In the genomic region with DNA sequence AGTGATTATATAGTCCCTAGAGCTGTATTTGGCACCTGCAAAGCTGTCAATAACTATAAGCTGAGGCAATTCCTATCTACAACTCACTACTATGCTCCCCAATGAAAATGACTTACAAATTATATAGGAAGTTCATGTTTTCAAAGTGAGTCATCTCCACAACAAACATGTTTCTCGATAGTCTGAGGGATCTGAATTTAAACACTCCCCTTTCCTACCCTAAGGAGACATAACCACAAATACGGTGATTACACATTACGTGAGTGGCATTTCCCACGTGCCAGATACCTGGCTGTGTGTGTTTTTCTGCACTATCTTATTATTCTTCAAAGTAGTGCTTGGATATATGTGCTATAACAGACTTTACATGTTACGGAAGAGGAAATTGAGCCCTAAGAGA, we compare ENCODE assay signal across 16 cellular contexts.
DNase-seq lines count a peak whose midpoint lies in the region; ATAC-seq, FAIRE-seq and TF ChIP-seq lines count a peak whose summit lies in the region.
"Had no signal": no experiment of that assay in that cellular context is flagged by ENCODE, and none has a peak within 500 bp of the region (broad histone marks: within the 10 kb centered on the region; RNA-seq: fewer than 3 reads in every experiment).

No MANE protein-coding gene starts in this region.

- no peak overlapping the region for H3K4me2 ChIP-seq in GM12878 (ENCODE audit: control insufficient read depth, insufficient read depth)

- H3K4me3 ChIP-seq in GM12878 = no peak overlapping the region
- H3K4me3 ChIP-seq in transverse colon = no peak overlapping the region
- no peak overlapping the region for H3K4me3 ChIP-seq in suprapubic skin

- DNase-seq in DMS53 treated with DMSO at 0.1 percent for 48 hours (lab: John Stamatoyannopoulos, UW; ENCODE audit: unreplicated experiment) (peak; percentile 68), LoVo (ENCODE audit: low spot score) (peak; percentile 59), GM12878 (ENCODE audit: low read depth, low spot score) (no peak), kidney tubule cell (ENCODE audit: low spot score) (peak; percentile 48), transverse colon (no peak), germinal center (ENCODE audit: low spot score) (no peak), suprapubic skin (ENCODE audit: low spot score in 2 of 2) (no peak)
- DNase-seq: activated CD4-positive, CD25-positive, alpha-beta regulatory T cell; anterior cingulate cortex; NCI-H1105 treated with DMSO at 0.1 percent for 48 hours; NCI-H69; stimulated activated CD4-positive, alpha-beta T cell treated with anti-CD3 and anti-CD28 coated beads, Interleukin-4, amount 100 ng/mL, for 24 hours; stimulated activated naive CD4-positive, alpha-beta T cell treated with Interleukin-2 at 50 U/mL for 16 hours had no signal

- SMC1A ChIA-PET in GM12878 (lab: Charles Lee; ENCODE audit: uncharacterized antibody, unreplicated experiment) = no interaction called here

- H3K4me1 ChIP-seq in GM12878 (ENCODE audit: control insufficient read depth, insufficient read depth, low read length) (no peaks in the 10 kb centered on the region), transverse colon (no peaks in the 10 kb centered on the region), suprapubic skin (no peaks in the 10 kb centered on the region)

- no peaks in the 10 kb centered on the region for H3K79me2 ChIP-seq in GM12878 (ENCODE audit: control insufficient read depth, insufficient read depth, low read length)

- in situ Hi-C loops in GM12878 (cut with MboI) (no loop called here), transverse colon (cut with MboI; ENCODE audit: low pct_ligation_motif_present in 1 of 4, low pct_unique_long_range_greater_than_20kb in 1 of 4, low sequenced_read_pairs in 3 of 4) (no loop called here)

- H4K20me1 ChIP-seq in GM12878 (ENCODE audit: control insufficient read depth, insufficient read depth) = no peaks in the 10 kb centered on the region

- H3K27ac ChIP-seq in GM12878 (ENCODE audit: control insufficient read depth, insufficient read depth) (no peak overlapping the region), transverse colon (no peak overlapping the region), suprapubic skin (no peak overlapping the region)
- H3K27ac ChIP-seq: C4-2B, HL-60 had no signal

- RAD21 ChIA-PET in GM12878 (lab: Charles Lee; ENCODE audit: unreplicated experiment) = no interaction called here

- no peak for TF ChIP-seq POLR2A in GM12878 (IDR thresholded peaks at IDR 0.05; ENCODE audit: low read depth, low read length)
- no peak for TF ChIP-seq POLR2A in transverse colon (IDR thresholded peaks at IDR 0.05)
- no peak for TF ChIP-seq POLR2A in suprapubic skin (IDR thresholded peaks at IDR 0.05)

- H3K9me3 ChIP-seq in GM12878 (replicated peaks; ENCODE audit: control insufficient read depth, insufficient read depth, low read length) (no peaks in the 10 kb centered on the region), transverse colon (no peaks in the 10 kb centered on the region), suprapubic skin (no peaks in the 10 kb centered on the region)

- no peak for TF ChIP-seq RAD21 in GM12878 (IDR thresholded peaks at IDR 0.05; ENCODE audit: insufficient read depth, low read depth, low read length)

- intact Hi-C loops in GM12878 (cut with micrococcal nuclease; ENCODE audit: unreplicated experiment) (no loop called here), transverse colon (cut with DNase I; ENCODE audit: low total_unique reads) (no loop called here)

- POLR2A ChIA-PET in GM12878 (lab: Charles Lee) = no interaction called here

- H3K27me3 ChIP-seq in GM12878 (replicated peaks in 1 of 2; ENCODE audit: control insufficient read depth in 2 of 2, insufficient read depth in 2 of 2, low read length in 1 of 2) (no peaks in the 10 kb centered on the region), transverse colon (no peaks in the 10 kb centered on the region), suprapubic skin (no peaks in the 10 kb centered on the region)

- BruUV-seq in GM12878 (replicated peaks; lab: Mats Ljungman, UMichigan) = no TSS peak

- FAIRE-seq in GM12878 (lab: Jason Lieb, UNC) = no peak

- CTCF ChIA-PET in GM12878 (lab: Yijun Ruan, JAX) = no interaction called here

- H2AFZ ChIP-seq in GM12878 (ENCODE audit: control insufficient read depth, low read depth, low read length) = no peak overlapping the region

- no peak for TF ChIP-seq EP300 in GM12878 (IDR thresholded peaks at IDR 0.05; ENCODE audit: borderline replicate concordance in 1 of 2, control insufficient read depth in 1 of 2, low read depth in 2 of 2, low read length in 2 of 2)
- no peak for TF ChIP-seq EP300 in transverse colon (IDR thresholded peaks at IDR 0.05; ENCODE audit: low read depth)
- no peak for TF ChIP-seq EP300 in suprapubic skin (IDR thresholded peaks at IDR 0.05)

- H3K36me3 ChIP-seq in GM12878 (ENCODE audit: control insufficient read depth in 2 of 2, insufficient read depth in 2 of 2, low read length in 1 of 2) (no peaks in the 10 kb centered on the region; a peak in 1 of 4 replicates), transverse colon (no peaks in the 10 kb centered on the region), suprapubic skin (no peaks in the 10 kb centered on the region)

- ATAC-seq in GM12878 (no peak), HG03045 (IDR thresholded peaks at IDR 0.05; ENCODE audit: unreplicated experiment) (no peak)

- no peak overlapping the region for H3K9ac ChIP-seq in GM12878 (ENCODE audit: control insufficient read depth, insufficient read depth, low read length)

- TF ChIP-seq CTCF in GM12878 (IDR thresholded peaks at IDR 0.05 in 2 of 3, conservative IDR thresholded peaks at IDR 0.05 in 1 of 3; ENCODE audit: control insufficient read depth in 2 of 3, extremely low read depth in 1 of 3, insufficient read depth in 1 of 3, low read depth in 3 of 3, low read length in 3 of 3) (no peak), transverse colon (IDR thresholded peaks at IDR 0.05) (no peak), suprapubic skin (IDR thresholded peaks at IDR 0.05) (no peak)

- WGBS in GM12878 (ENCODE audit: insufficient coverage, insufficient replicate concordance, low lambda C conversion rate, missing lambda C conversion rate) = 79% methylated on average over 5 of the region's 5 CpGs
- WGBS in transverse colon (ENCODE audit: low coverage in 1 of 2), 2 donors = 77% methylated on average over 4 to 5 of the region's 5 CpGs
- WGBS in suprapubic skin = 60% methylated on average over 5 of the region's 5 CpGs

TF ChIP-seq in GM12878, 131 proteins besides CTCF, POLR2A, EP300 and RAD21:
- TF ChIP-seq, protein P1, sequence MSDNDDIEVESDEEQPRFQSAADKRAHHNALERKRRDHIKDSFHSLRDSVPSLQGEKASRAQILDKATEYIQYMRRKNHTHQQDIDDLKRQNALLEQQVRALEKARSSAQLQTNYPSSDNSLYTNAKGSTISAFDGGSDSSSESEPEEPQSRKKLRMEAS (IDR thresholded peaks at IDR 0.05; ENCODE audit: low read depth, low read length) = no peak
- TF ChIP-seq CHD1 (IDR thresholded peaks at IDR 0.05; ENCODE audit: low read depth, low read length) (no peak), RUNX3 (IDR thresholded peaks at IDR 0.05; ENCODE audit: low read length) (peak; percentile 33; the same call in 1 of the 2 replicates)

Comparison
In these comparisons a context has a peak if more than half of its experiments do, and no peak if none do; other contexts are left out.
1. DNase-seq: peak in DMS53 treated with DMSO at 0.1 percent for 48 hours (single experiment), LoVo (single experiment) and kidney tubule cell (single experiment); none in GM12878 (single experiment), transverse colon (single experiment), germinal center (single experiment) and suprapubic skin (0 of 2).